Comparison of ENCODE assay signal across 1 cellular context in genomic region chr12:25001311-25001710, GRCh38.
TF ChIP-seq lines count a peak whose summit lies in the region.

No MANE protein-coding gene starts in this region.

TF ChIP-seq in GM12878, 131 proteins besides CTCF, POLR2A, EP300 and RAD21 (continued from another document):
- no peak for TF ChIP-seq PBX3 (IDR thresholded peaks at IDR 0.05; ENCODE audit: insufficient replicate concordance, low read depth, low read length)
- no peak for TF ChIP-seq NFIC (IDR thresholded peaks at IDR 0.05; ENCODE audit: low read depth, low read length)
